In genomic region chr3:107242579-107242978, GRCh38 we compare ENCODE assay signal across 12 cellular contexts.
DNase-seq lines count a peak whose midpoint lies in the region; ATAC-seq, FAIRE-seq and TF ChIP-seq lines count a peak whose summit lies in the region.
"Had no signal": no experiment of that assay in that cellular context is flagged by ENCODE, and none has a peak within 500 bp of the region (broad histone marks: within the 10 kb centered on the region; RNA-seq: fewer than 3 reads in every experiment).

No MANE protein-coding gene starts in this region.

- POLR2A ChIA-PET in SK-N-SH (lab: Yijun Ruan, JAX): no interaction called here

- peaks cover 56% of the 10 kb centered on the region for H3K79me2 ChIP-seq in SK-N-SH (ENCODE audit: insufficient read depth)

- TF ChIP-seq CTCF in SK-N-SH (IDR thresholded peaks at IDR 0.05) (no peak), kidney (IDR thresholded peaks at IDR 0.05; ENCODE audit: borderline replicate concordance, extremely low read depth, insufficient read depth) (no peak)

- CTCF ChIA-PET in SK-N-SH (lab: Yijun Ruan, JAX): interaction anchor here (1.5 to 2.6 kb wide), 2 partner anchors 30 to 179 kb away, joined by 10 to 14 read pairs; no protein-coding TSS in a partner anchor

- intact Hi-C loops in kidney (cut with DNase I): no loop called here

- H3K4me1 ChIP-seq in SK-N-SH (ENCODE audit: control insufficient read depth in 1 of 2, insufficient read depth in 2 of 2, low read depth in 1 of 2, low read length in 1 of 2) (peaks cover 0 to 3% of the 10 kb centered on the region in 2 experiments; a peak in 2 of 4 replicates), kidney (ENCODE audit: control insufficient read depth in 1 of 2, insufficient read depth in 1 of 2, low read depth in 1 of 2, low read length in 2 of 2) (peaks cover 0 to 5% of the 10 kb centered on the region in 2 donors)

- H3K9ac ChIP-seq in SK-N-SH: peak overlapping the region; percentile 79; the same call in 1 of the 2 replicates
- no peak overlapping the region for H3K9ac ChIP-seq in kidney (ENCODE audit: low read length in 2 of 2)

- peak overlapping the region; percentile 1; the same call in 1 of the 2 replicates for H3K4me3 ChIP-seq in MG63
- peak overlapping the region; percentile 94 to 99; a peak in 3 of 4 replicates for H3K4me3 ChIP-seq in SK-N-SH (ENCODE audit: low read depth in 2 of 2, low read length in 1 of 2)
- peak overlapping the region; percentile 10 to 18 for H3K4me3 ChIP-seq in kidney (ENCODE audit: low read length in 2 of 2)

- no peaks in the 10 kb centered on the region for H3K27me3 ChIP-seq in MG63
- H3K27me3 ChIP-seq in SK-N-SH (ENCODE audit: insufficient read depth): no peaks in the 10 kb centered on the region

- H3K36me3 ChIP-seq in MG63: peaks cover 13% of the 10 kb centered on the region
- H3K36me3 ChIP-seq in SK-N-SH (replicated peaks in 1 of 2; ENCODE audit: control insufficient read depth in 1 of 2, insufficient read depth in 2 of 2, low read length in 1 of 2): peaks cover 18 to 26% of the 10 kb centered on the region in 2 experiments
- no peaks in the 10 kb centered on the region for H3K36me3 ChIP-seq in kidney (ENCODE audit: control insufficient read depth in 1 of 2, insufficient read depth in 2 of 2, low read length in 2 of 2)

- no peak for ATAC-seq in HG03442 (IDR thresholded peaks at IDR 0.05; ENCODE audit: unreplicated experiment)

- H4K20me1 ChIP-seq in SK-N-SH (ENCODE audit: insufficient read depth): no peaks in the 10 kb centered on the region

- WGBS in SK-N-SH (ENCODE audit: low lambda C conversion rate): 47% methylated on average over 8 of the region's 8 CpGs

- FAIRE-seq in kidney (lab: Jason Lieb, UNC): no peak
- FAIRE-seq: bronchial epithelial cell had no signal

- TF ChIP-seq RAD21 in SK-N-SH (IDR thresholded peaks at IDR 0.05; ENCODE audit: low read length): no peak

- H3K9me3 ChIP-seq in MG63: no peaks in the 10 kb centered on the region
- no peaks in the 10 kb centered on the region for H3K9me3 ChIP-seq in SK-N-SH
- no peaks in the 10 kb centered on the region for H3K9me3 ChIP-seq in kidney (ENCODE audit: control insufficient read depth in 1 of 2, low read length in 2 of 2)

- H3K9me2 ChIP-seq in SK-N-SH: no peaks in the 10 kb centered on the region

- H3F3A ChIP-seq in SK-N-SH (replicated peaks; ENCODE audit: insufficient read depth): peaks cover 9% of the 10 kb centered on the region

- no peak overlapping the region for H3K27ac ChIP-seq in SK-N-SH (ENCODE audit: low read depth in 2 of 2, low read length in 1 of 2)
- no peak overlapping the region for H3K27ac ChIP-seq in kidney (ENCODE audit: low read depth in 2 of 2, low read length in 2 of 2)
- H3K27ac ChIP-seq in substantia nigra (ENCODE audit: low read depth, low read length, poor library complexity, severe bottlenecking): no peak overlapping the region

- DNase-seq in COLO829 (ENCODE audit: low spot score): peak; percentile 54
- no peak for DNase-seq in MG63
- no peak for DNase-seq in SK-N-SH
- DNase-seq in kidney: no peak
- DNase-seq in stimulated activated CD4-positive, alpha-beta T cell treated with anti-CD3 and anti-CD28 coated beads, Interleukin-2, amount 100 ng/mL, for 24 hours: no peak
- no peak for DNase-seq in substantia nigra (lab: John Stamatoyannopoulos, UW)
- no peak for DNase-seq in effector CD4-positive, alpha-beta T cell
- DNase-seq: activated CD8-positive, alpha-beta memory T cell treated with anti-CD3 and anti-CD28 coated beads, Interleukin-2, amount 50 U/mL, for 48 hours; NCI-H774; stimulated activated CD4-positive, alpha-beta T cell treated with anti-CD3 and anti-CD28 coated beads, Interleukin-4, amount 100 ng/mL, for 4 hours had no signal

- H3K4me2 ChIP-seq in SK-N-SH: peak overlapping the region; percentile 90

- no peak for TF ChIP-seq EP300 in SK-N-SH (IDR thresholded peaks at IDR 0.05; ENCODE audit: borderline replicate concordance in 1 of 2, low read depth in 1 of 2, low read length in 1 of 2)

- no peak overlapping the region for H2AFZ ChIP-seq in SK-N-SH (ENCODE audit: low read depth)

TF ChIP-seq in SK-N-SH, 30 proteins besides CTCF, POLR2A, EP300 and RAD21:
- TF ChIP-seq POLR2AphosphoS5 (IDR thresholded peaks at IDR 0.05; ENCODE audit: low read depth, low read length) (no peak), RXRA (IDR thresholded peaks at IDR 0.05; ENCODE audit: borderline replicate concordance, low read depth) (no peak), RFX5 (IDR thresholded peaks at IDR 0.05; ENCODE audit: low read length) (no peak), IRF3 (IDR thresholded peaks at IDR 0.05; ENCODE audit: low read depth, low read length) (no peak), FOXJ3 (CRISPR knock-in tag; IDR thresholded peaks at IDR 0.05) (no peak), TAF1 (IDR thresholded peaks at IDR 0.05; ENCODE audit: borderline replicate concordance, low read depth, low read length) (no peak), NFIC (IDR thresholded peaks at IDR 0.05; ENCODE audit: borderline replicate concordance) (no peak)

Comparison
In these comparisons a context has a peak if more than half of its experiments do, and no peak if none do; other contexts are left out.
1. H3K4me3 ChIP-seq: peak in every context shown above with its lines; median percentile 96 in SK-N-SH; 14 in kidney; 1 in MG63.